14 cellular contexts compared by ENCODE assay signal in the genomic region with DNA sequence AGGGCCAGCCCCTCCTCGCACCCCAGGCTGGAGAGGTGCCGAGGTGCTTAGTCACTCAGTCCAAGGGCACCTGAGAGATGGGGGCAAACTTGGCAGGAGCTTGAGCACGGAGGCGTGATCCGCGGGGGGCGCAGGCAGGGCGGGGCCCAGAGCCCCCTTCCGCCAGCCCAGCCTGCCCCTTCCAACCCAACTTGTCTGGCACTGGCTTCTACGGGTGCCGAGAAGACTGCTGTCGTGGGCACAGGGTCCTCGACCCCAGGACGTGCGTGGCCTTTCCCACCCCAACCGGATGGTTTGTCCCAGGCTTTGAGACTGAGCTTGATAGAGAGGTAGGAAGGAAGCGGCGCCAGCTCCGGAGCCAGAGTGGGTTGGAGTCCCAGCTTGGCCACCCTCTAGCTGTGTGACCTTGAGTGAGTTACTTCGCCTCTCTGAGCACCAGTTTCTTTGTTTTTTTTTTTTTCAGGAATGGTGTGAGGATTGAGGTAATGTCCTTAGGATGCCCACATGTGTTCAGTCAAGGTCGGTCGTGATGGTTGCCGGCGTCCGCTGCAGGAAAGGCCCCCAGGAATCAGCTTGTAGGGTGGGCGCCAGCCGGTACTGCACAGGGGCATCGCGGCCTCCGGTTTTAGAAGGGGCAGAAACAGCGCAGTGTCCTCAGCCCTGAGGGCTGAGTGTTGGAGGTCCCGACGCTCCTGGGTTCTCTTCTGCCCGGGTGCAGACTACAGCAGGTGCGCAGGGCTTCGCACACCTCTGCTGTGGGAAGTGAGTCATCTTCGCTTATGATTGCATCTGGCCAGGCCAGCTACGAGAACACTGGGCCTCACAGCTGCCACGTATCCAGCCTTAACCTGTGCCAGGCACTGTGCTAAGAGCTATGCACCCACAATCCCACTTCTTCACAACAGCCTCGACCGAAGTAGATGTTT. TPM values are rescaled to one million over a fixed set of nuclear protein-coding genes. Genes with fewer than 3 reads are reported as not detected.
DNase-seq lines count a peak whose midpoint lies in the region; ATAC-seq and TF ChIP-seq lines count a peak whose summit lies in the region.
"Had no signal": no experiment of that assay in that cellular context is flagged by ENCODE, and none has a peak within 500 bp of the region (broad histone marks: within the 10 kb centered on the region; RNA-seq: fewer than 3 reads in every experiment).

No MANE protein-coding gene starts in this region.

- DNase-seq in activated CD8-positive, alpha-beta T cell treated with anti-CD3 and anti-CD28 coated beads for 36 hours = peak; percentile 24
- no peak for DNase-seq in activated CD8-positive, alpha-beta T cell treated with anti-CD3 and anti-CD28 coated beads, Interleukin-2, amount 10 ng/mL, durations not matched to agents 7 days and 5 days
- DNase-seq in dorsolateral prefrontal cortex = no peak
- no peak for DNase-seq in progenitor cell of endocrine pancreas (ENCODE audit: low spot score, unreplicated experiment)
- DNase-seq in inferior parietal cortex (ENCODE audit: extremely low spot score) = no peak
- no peak for DNase-seq in RKO (ENCODE audit: low spot score)
- no peak for DNase-seq in globus pallidus (ENCODE audit: low spot score)
- DNase-seq: NCI-H1092 had no signal

- peaks cover 78% of the 10 kb centered on the region for H3K27me3 Mint-ChIP-seq in activated CD8-positive, alpha-beta T cell treated with anti-CD3 and anti-CD28 coated beads for 36 hours
- H3K27me3 Mint-ChIP-seq in activated CD8-positive, alpha-beta T cell treated with anti-CD3 and anti-CD28 coated beads, Interleukin-2, amount 10 ng/mL, durations not matched to agents 7 days and 5 days (ENCODE audit: low read depth) = peaks cover 69% of the 10 kb centered on the region
- H3K27me3 Mint-ChIP-seq in progenitor cell of endocrine pancreas = peaks cover 93% of the 10 kb centered on the region

- no peak overlapping the region for H3K27ac Mint-ChIP-seq in activated CD8-positive, alpha-beta T cell treated with anti-CD3 and anti-CD28 coated beads for 36 hours
- H3K27ac Mint-ChIP-seq in activated CD8-positive, alpha-beta T cell treated with anti-CD3 and anti-CD28 coated beads, Interleukin-2, amount 10 ng/mL, durations not matched to agents 7 days and 5 days = no peak overlapping the region
- H3K27ac Mint-ChIP-seq in progenitor cell of endocrine pancreas = peak overlapping the region; percentile 74

- intact Hi-C loops in activated CD8-positive, alpha-beta T cell treated with anti-CD3 and anti-CD28 coated beads for 36 hours (cut with micrococcal nuclease) = loop anchor here (10.0 kb wide), 1 partner anchor 378 kb away; a partner anchor contains a TSS
- intact Hi-C loops in dorsolateral prefrontal cortex (cut with DNase I) = loop anchor here (5.0 kb wide), 3 partner anchors 69 to 284 kb away; a partner anchor contains a TSS

- peaks cover 3% of the 10 kb centered on the region; the same call in 1 of the 2 replicates for H3K4me1 ChIP-seq in HEK293 (ENCODE audit: control insufficient read depth, insufficient read depth, low read length)

- H3K4me1 Mint-ChIP-seq in activated CD8-positive, alpha-beta T cell treated with anti-CD3 and anti-CD28 coated beads for 36 hours (ENCODE audit: low read depth) = peaks cover 39% of the 10 kb centered on the region
- H3K4me1 Mint-ChIP-seq in activated CD8-positive, alpha-beta T cell treated with anti-CD3 and anti-CD28 coated beads, Interleukin-2, amount 10 ng/mL, durations not matched to agents 7 days and 5 days (ENCODE audit: low read depth) = peaks cover 10% of the 10 kb centered on the region
- H3K4me1 Mint-ChIP-seq in progenitor cell of endocrine pancreas (ENCODE audit: low read depth) = peaks cover 3% of the 10 kb centered on the region

- POLR2A ChIA-PET in activated CD8-positive, alpha-beta T cell treated with anti-CD3 and anti-CD28 coated beads for 36 hours (lab: Charles Lee) = no interaction called here
- POLR2A ChIA-PET in activated CD8-positive, alpha-beta T cell treated with anti-CD3 and anti-CD28 coated beads, Interleukin-2, amount 10 ng/mL, durations not matched to agents 7 days and 5 days (lab: Charles Lee) = interaction anchor here (0.6 kb wide), 1 partner anchor 379 kb away, joined by 3 read pairs; no protein-coding TSS in a partner anchor
- POLR2A ChIA-PET in HEK293 (lab: Yijun Ruan, JAX) = interaction anchor here (1.0 to 2.2 kb wide), 3 partner anchors 9 to 370 kb away, joined by 4 to 6 read pairs (median 4); no protein-coding TSS in a partner anchor

- peaks cover 7 to 100% (median 82%) of the 10 kb centered on the region in 45 donors for H3K27me3 ChIP-seq in dorsolateral prefrontal cortex

- CTCF ChIA-PET in activated CD8-positive, alpha-beta T cell treated with anti-CD3 and anti-CD28 coated beads for 36 hours (lab: Charles Lee) = interaction anchor here (0.8 to 6.1 kb wide), 19 partner anchors 9 to 479 kb away, joined by 3 to 46 read pairs (median 4); a partner anchor contains a TSS
- CTCF ChIA-PET in activated CD8-positive, alpha-beta T cell treated with anti-CD3 and anti-CD28 coated beads, Interleukin-2, amount 10 ng/mL, durations not matched to agents 7 days and 5 days (lab: Charles Lee) = interaction anchor here (0.7 to 4.6 kb wide), 13 partner anchors 8 to 378 kb away, joined by 3 to 22 read pairs (median 6); no protein-coding TSS in a partner anchor
- CTCF ChIA-PET in HEK293 (lab: Yijun Ruan, JAX) = interaction anchor here (0.6 to 18.6 kb wide), 43 partner anchors 9 to 754 kb away, joined by 3 to 471 read pairs (median 4); no protein-coding TSS in a partner anchor

- H3K36me3 ChIP-seq in HEK293 (ENCODE audit: control insufficient read depth in 2 of 2, insufficient read depth in 1 of 2, low read length in 2 of 2) = no peaks in the 10 kb centered on the region

- H3K27ac ChIP-seq in HEK293 (ENCODE audit: extremely low read depth, low read depth, low read length) = no peak overlapping the region
- H3K27ac ChIP-seq in dorsolateral prefrontal cortex = peak overlapping the region in 5 of 59 donors; percentile 11 to 45 (median 17)
- H3K27ac ChIP-seq: coronary artery, VCaP had no signal

- H3K4me3 ChIP-seq in HEK293 (ENCODE audit: low read depth, low read length) (no peak overlapping the region), dorsolateral prefrontal cortex (peak overlapping the region in 43 of 59 donors; percentile 6 to 67 (median 47))

- no peak for TF ChIP-seq CTCF in activated CD8-positive, alpha-beta T cell treated with anti-CD3 and anti-CD28 coated beads for 36 hours (IDR thresholded peaks at IDR 0.05)
- TF ChIP-seq CTCF in HEK293 (tag by site-specific recombination; IDR thresholded peaks at IDR 0.05) (no peak), dorsolateral prefrontal cortex (IDR thresholded peaks at IDR 0.05 in 54 of 56, conservative IDR thresholded peaks at IDR 0.05 in 2 of 56; ENCODE audit: low read depth in 1 of 56, partially characterized antibody in 56 of 56) (no peak), progenitor cell of endocrine pancreas (IDR thresholded peaks at IDR 0.05; ENCODE audit: unreplicated experiment) (no peak)

- no peaks in the 10 kb centered on the region for H3K9me3 ChIP-seq in HEK293 (ENCODE audit: control insufficient read depth, insufficient read depth, low read depth, low read length)

- ATAC-seq in activated CD8-positive, alpha-beta T cell treated with anti-CD3 and anti-CD28 coated beads for 36 hours = peak; percentile 40
- ATAC-seq in activated CD8-positive, alpha-beta T cell treated with anti-CD3 and anti-CD28 coated beads, Interleukin-2, amount 10 ng/mL, durations not matched to agents 7 days and 5 days = no peak

- no peaks in the 10 kb centered on the region for H3K9me3 Mint-ChIP-seq in activated CD8-positive, alpha-beta T cell treated with anti-CD3 and anti-CD28 coated beads for 36 hours
- H3K9me3 Mint-ChIP-seq in activated CD8-positive, alpha-beta T cell treated with anti-CD3 and anti-CD28 coated beads, Interleukin-2, amount 10 ng/mL, durations not matched to agents 7 days and 5 days (ENCODE audit: insufficient read depth) = no peaks in the 10 kb centered on the region
- H3K9me3 Mint-ChIP-seq in progenitor cell of endocrine pancreas (ENCODE audit: low read depth) = no peaks in the 10 kb centered on the region

- no peak overlapping the region for H3K4me3 Mint-ChIP-seq in activated CD8-positive, alpha-beta T cell treated with anti-CD3 and anti-CD28 coated beads for 36 hours
- no peak overlapping the region for H3K4me3 Mint-ChIP-seq in activated CD8-positive, alpha-beta T cell treated with anti-CD3 and anti-CD28 coated beads, Interleukin-2, amount 10 ng/mL, durations not matched to agents 7 days and 5 days
- no peak overlapping the region for H3K4me3 Mint-ChIP-seq in progenitor cell of endocrine pancreas (ENCODE audit: low read depth)

- no peaks in the 10 kb centered on the region for H3K36me3 Mint-ChIP-seq in activated CD8-positive, alpha-beta T cell treated with anti-CD3 and anti-CD28 coated beads for 36 hours (ENCODE audit: low read depth)
- H3K36me3 Mint-ChIP-seq in activated CD8-positive, alpha-beta T cell treated with anti-CD3 and anti-CD28 coated beads, Interleukin-2, amount 10 ng/mL, durations not matched to agents 7 days and 5 days (ENCODE audit: low read depth) = peaks cover 8% of the 10 kb centered on the region
- no peaks in the 10 kb centered on the region for H3K36me3 Mint-ChIP-seq in progenitor cell of endocrine pancreas (ENCODE audit: insufficient read depth)

TF ChIP-seq in HEK293, 187 proteins besides CTCF, POLR2A, EP300 and RAD21 (continues in another document):
- 0 out of 2 replicates have a peak, but pooled peaks have one; percentile 27 for TF ChIP-seq ZNF768 (tag by site-specific recombination; IDR thresholded peaks at IDR 0.05)

RNA-seq across cellular contexts. Expression of a gene that starts 28.6 kb away (rescaled TPM):
- total RNA-seq in activated CD8-positive, alpha-beta T cell treated with anti-CD3 and anti-CD28 coated beads for 36 hours = not detected
- not detected for total RNA-seq in activated CD8-positive, alpha-beta T cell treated with anti-CD3 and anti-CD28 coated beads, Interleukin-2, amount 10 ng/mL, durations not matched to agents 7 days and 5 days
- total RNA-seq in dorsolateral prefrontal cortex (1 to 10 TPM in 119 of 120 experiments, under 1 TPM in 1; 0.93 to 7.4 (median 3.3) TPM), progenitor cell of endocrine pancreas (not detected in 2 replicates)
- total RNA-seq: fibroblast of villous mesenchyme, HT-29, left lobe of liver had no signal

RNA-seq across cellular contexts. Expression of a gene that starts 30.6 kb away (rescaled TPM):
- total RNA-seq in activated CD8-positive, alpha-beta T cell treated with anti-CD3 and anti-CD28 coated beads for 36 hours = not detected
- total RNA-seq in activated CD8-positive, alpha-beta T cell treated with anti-CD3 and anti-CD28 coated beads, Interleukin-2, amount 10 ng/mL, durations not matched to agents 7 days and 5 days = not detected
- under 1 TPM in 5 of 120 experiments, not detected in 115; 0.39 to 0.72 (median 0.49) TPM for total RNA-seq in dorsolateral prefrontal cortex
- not detected in 2 replicates for total RNA-seq in progenitor cell of endocrine pancreas
- total RNA-seq: fibroblast of villous mesenchyme, HT-29, left lobe of liver had no signal
